Comparison of ENCODE assay signal across 1 cellular context in the genomic region with DNA sequence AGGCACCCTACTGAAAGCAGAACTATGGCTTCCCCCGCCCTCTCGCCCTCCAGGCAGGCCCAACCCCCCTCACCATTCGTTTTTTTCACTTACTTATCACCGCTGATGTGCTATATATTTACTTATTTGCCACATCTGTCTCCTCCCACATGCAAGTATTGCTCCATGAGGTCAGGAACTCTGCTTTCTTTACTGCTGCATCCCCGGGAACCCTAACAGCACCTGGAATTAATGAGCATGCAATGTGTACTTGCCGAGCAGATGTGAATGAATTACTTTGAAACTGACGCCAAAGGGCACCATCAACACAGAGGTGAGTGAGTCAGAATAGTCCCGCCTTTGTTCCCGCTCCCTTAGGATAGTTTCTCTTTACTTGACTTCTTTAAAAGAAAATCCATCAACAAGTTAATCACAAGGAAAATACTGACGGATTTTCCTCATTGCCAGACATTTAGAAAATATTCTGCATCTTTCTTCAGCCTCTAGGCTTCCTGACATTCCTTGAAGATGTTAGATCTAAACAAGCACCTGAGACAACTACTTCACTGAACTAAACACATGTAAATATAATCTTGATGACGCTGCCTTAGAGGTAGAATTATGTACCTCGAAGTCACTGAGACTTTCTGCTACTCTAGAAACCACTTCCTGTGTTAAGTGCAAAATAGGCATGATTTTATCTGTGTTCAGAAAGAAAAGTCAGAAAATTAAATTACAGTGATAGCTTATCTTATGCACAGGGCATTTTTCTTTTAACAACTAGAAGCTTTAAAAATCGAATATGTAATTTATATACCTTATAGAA.
TF ChIP-seq lines count a peak whose summit lies in the region.

No MANE protein-coding gene starts in this region.

TF ChIP-seq in H1, 55 proteins besides CTCF, POLR2A, EP300 and RAD21:
- no peak for TF ChIP-seq EZH2 (IDR thresholded peaks at IDR 0.05; ENCODE audit: low read depth, low read length, severe bottlenecking)
- no peak for TF ChIP-seq HDAC2 (IDR thresholded peaks at IDR 0.05; ENCODE audit: borderline replicate concordance in 1 of 2, low read depth in 2 of 2, low read length in 2 of 2)
- TF ChIP-seq, protein P1, sequence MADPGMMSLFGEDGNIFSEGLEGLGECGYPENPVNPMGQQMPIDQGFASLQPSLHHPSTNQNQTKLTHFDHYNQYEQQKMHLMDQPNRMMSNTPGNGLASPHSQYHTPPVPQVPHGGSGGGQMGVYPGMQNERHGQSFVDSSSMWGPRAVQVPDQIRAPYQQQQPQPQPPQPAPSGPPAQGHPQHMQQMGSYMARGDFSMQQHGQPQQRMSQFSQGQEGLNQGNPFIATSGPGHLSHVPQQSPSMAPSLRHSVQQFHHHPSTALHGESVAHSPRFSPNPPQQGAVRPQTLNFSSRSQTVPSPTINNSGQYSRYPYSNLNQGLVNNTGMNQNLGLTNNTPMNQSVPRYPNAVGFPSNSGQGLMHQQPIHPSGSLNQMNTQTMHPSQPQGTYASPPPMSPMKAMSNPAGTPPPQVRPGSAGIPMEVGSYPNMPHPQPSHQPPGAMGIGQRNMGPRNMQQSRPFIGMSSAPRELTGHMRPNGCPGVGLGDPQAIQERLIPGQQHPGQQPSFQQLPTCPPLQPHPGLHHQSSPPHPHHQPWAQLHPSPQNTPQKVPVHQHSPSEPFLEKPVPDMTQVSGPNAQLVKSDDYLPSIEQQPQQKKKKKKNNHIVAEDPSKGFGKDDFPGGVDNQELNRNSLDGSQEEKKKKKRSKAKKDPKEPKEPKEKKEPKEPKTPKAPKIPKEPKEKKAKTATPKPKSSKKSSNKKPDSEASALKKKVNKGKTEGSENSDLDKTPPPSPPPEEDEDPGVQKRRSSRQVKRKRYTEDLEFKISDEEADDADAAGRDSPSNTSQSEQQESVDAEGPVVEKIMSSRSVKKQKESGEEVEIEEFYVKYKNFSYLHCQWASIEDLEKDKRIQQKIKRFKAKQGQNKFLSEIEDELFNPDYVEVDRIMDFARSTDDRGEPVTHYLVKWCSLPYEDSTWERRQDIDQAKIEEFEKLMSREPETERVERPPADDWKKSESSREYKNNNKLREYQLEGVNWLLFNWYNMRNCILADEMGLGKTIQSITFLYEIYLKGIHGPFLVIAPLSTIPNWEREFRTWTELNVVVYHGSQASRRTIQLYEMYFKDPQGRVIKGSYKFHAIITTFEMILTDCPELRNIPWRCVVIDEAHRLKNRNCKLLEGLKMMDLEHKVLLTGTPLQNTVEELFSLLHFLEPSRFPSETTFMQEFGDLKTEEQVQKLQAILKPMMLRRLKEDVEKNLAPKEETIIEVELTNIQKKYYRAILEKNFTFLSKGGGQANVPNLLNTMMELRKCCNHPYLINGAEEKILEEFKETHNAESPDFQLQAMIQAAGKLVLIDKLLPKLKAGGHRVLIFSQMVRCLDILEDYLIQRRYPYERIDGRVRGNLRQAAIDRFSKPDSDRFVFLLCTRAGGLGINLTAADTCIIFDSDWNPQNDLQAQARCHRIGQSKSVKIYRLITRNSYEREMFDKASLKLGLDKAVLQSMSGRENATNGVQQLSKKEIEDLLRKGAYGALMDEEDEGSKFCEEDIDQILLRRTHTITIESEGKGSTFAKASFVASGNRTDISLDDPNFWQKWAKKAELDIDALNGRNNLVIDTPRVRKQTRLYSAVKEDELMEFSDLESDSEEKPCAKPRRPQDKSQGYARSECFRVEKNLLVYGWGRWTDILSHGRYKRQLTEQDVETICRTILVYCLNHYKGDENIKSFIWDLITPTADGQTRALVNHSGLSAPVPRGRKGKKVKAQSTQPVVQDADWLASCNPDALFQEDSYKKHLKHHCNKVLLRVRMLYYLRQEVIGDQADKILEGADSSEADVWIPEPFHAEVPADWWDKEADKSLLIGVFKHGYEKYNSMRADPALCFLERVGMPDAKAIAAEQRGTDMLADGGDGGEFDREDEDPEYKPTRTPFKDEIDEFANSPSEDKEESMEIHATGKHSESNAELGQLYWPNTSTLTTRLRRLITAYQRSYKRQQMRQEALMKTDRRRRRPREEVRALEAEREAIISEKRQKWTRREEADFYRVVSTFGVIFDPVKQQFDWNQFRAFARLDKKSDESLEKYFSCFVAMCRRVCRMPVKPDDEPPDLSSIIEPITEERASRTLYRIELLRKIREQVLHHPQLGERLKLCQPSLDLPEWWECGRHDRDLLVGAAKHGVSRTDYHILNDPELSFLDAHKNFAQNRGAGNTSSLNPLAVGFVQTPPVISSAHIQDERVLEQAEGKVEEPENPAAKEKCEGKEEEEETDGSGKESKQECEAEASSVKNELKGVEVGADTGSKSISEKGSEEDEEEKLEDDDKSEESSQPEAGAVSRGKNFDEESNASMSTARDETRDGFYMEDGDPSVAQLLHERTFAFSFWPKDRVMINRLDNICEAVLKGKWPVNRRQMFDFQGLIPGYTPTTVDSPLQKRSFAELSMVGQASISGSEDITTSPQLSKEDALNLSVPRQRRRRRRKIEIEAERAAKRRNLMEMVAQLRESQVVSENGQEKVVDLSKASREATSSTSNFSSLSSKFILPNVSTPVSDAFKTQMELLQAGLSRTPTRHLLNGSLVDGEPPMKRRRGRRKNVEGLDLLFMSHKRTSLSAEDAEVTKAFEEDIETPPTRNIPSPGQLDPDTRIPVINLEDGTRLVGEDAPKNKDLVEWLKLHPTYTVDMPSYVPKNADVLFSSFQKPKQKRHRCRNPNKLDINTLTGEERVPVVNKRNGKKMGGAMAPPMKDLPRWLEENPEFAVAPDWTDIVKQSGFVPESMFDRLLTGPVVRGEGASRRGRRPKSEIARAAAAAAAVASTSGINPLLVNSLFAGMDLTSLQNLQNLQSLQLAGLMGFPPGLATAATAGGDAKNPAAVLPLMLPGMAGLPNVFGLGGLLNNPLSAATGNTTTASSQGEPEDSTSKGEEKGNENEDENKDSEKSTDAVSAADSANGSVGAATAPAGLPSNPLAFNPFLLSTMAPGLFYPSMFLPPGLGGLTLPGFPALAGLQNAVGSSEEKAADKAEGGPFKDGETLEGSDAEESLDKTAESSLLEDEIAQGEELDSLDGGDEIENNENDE (IDR thresholded peaks at IDR 0.05; ENCODE audit: insufficient replicate concordance, low read length): no peak
- no peak for TF ChIP-seq TAF1 (IDR thresholded peaks at IDR 0.05; ENCODE audit: low read depth, low read length)
